17 cellular contexts compared by ENCODE assay signal in the genomic region with DNA sequence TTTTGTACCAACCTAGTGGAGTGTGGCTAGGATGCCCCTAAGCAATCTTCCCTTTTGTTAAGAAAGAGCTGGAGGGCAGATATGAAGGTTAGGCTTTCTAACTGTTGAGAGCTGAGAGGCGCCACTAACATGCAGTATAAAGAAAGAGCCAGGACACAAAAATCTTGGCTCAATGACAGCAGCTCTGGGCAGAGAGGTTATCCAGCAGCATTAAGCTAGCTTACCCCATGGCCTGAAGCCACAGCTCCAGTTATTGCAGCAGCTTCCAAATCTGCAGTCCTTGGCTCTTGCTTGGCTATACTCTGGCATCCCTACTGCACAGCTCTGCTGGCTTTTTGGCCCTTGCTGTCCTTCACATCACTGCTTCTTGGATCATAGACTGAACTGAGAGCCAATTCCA.
A peak's percentile ranks its signal among the peaks of the same experiment; 100 is the strongest.
DNase-seq lines count a peak whose midpoint lies in the region; FAIRE-seq and TF ChIP-seq lines count a peak whose summit lies in the region.
"Had no signal": no experiment of that assay in that cellular context is flagged by ENCODE, and none has a peak within 500 bp of the region (broad histone marks: within the 10 kb centered on the region; RNA-seq: fewer than 3 reads in every experiment).

No MANE protein-coding gene starts in this region.

- no peaks in the 10 kb centered on the region for H3K27me3 ChIP-seq in adrenal gland
- H3K27me3 ChIP-seq: BLaER1 had no signal

- no peak for DNase-seq in H54 (ENCODE audit: insufficient read length, low spot score)
- peak; percentile 23 to 66 (median 29) for DNase-seq in adrenal gland
- DNase-seq in cardiac septum (ENCODE audit: low spot score), result peak; percentile 84
- peak; percentile 39 for DNase-seq in retinal pigment epithelial cell (ENCODE audit: low read depth)
- no peak for DNase-seq in NCI-H146 treated with DMSO at 0.1 percent for 48 hours (lab: John Stamatoyannopoulos, UW; ENCODE audit: unreplicated experiment)
- DNase-seq in NCI-H1436 (lab: John Stamatoyannopoulos, UW), result no peak
- DNase-seq in activated effector memory CD4-positive, alpha-beta T cell treated with Interleukin-2 at 50 U/mL for 16 hours, result no peak
- DNase-seq: activated CD4-positive, alpha-beta T cell treated with anti-CD3 and anti-CD28 coated beads, Interleukin-2, amount 10 ng/mL, durations not matched to agents 24 days and 14 days; activated T-cell treated with anti-CD3 and anti-CD28 coated beads, Interleukin-2, amount 50 U/mL, for 4 hours; HCEC 1CT; immature natural killer cell; KBM-7; NCI-H187; NCI-H748 treated with DMSO at 0.1 percent for 48 hours; stimulated activated CD4-positive, alpha-beta T cell treated with anti-CD3 and anti-CD28 coated beads, Interleukin-15, amount 100 ng/mL, for 24 hours had no signal

- TF ChIP-seq CTCF in adrenal gland (IDR thresholded peaks at IDR 0.05) (no peak), retinal pigment epithelial cell (conservative IDR thresholded peaks at IDR 0.05; ENCODE audit: low read depth, low read length) (no peak)

- FAIRE-seq in H54 (lab: Jason Lieb, UNC), result peak; percentile 23

- 57 to 91% (median 85%) methylated on average over 1 of the region's 1 CpG for WGBS in adrenal gland, 4 donors

- no peaks in the 10 kb centered on the region for H3K9me3 ChIP-seq in adrenal gland (replicated peaks in 1 of 3)
- H3K9me3 ChIP-seq: BLaER1 had no signal

- no peaks in the 10 kb centered on the region for H3K4me1 ChIP-seq in adrenal gland (replicated peaks in 1 of 2)
- H3K4me1 ChIP-seq: BLaER1, parathyroid adenoma had no signal

- no peaks in the 10 kb centered on the region for H3K36me3 ChIP-seq in adrenal gland (replicated peaks in 1 of 2)
- H3K36me3 ChIP-seq: BLaER1 had no signal

- intact Hi-C loops in adrenal gland (cut with DNase I), result no loop called here
- intact Hi-C loops in cardiac septum (cut with DNase I), result no loop called here

- no peak overlapping the region for H3K4me3 ChIP-seq in adrenal gland
- no peak overlapping the region for H3K4me3 ChIP-seq in retinal pigment epithelial cell (ENCODE audit: low read length)
- H3K4me3 ChIP-seq: BLaER1 had no signal

- H3K27ac ChIP-seq in adrenal gland, result no peak overlapping the region
- H3K27ac ChIP-seq: BLaER1, parathyroid adenoma had no signal

- TF ChIP-seq POLR2A in H54 (IDR thresholded peaks at IDR 0.05; ENCODE audit: low read depth, low read length) (no peak), adrenal gland (IDR thresholded peaks at IDR 0.05) (no peak)

Comparison
In these comparisons a context has a peak if more than half of its experiments do, and no peak if none do; other contexts are left out.
1. DNase-seq: peak in adrenal gland (7 of 7), cardiac septum (single experiment) and retinal pigment epithelial cell (single experiment); none in H54 (single experiment), NCI-H146 treated with DMSO at 0.1 percent for 48 hours (single experiment), NCI-H1436 (single experiment) and activated effector memory CD4-positive, alpha-beta T cell treated with Interleukin-2 at 50 U/mL for 16 hours (single experiment).